8 cellular contexts compared by ENCODE assay signal in genomic region chr16:17729820-17730219, GRCh38.
"Had no signal": no experiment of that assay in that cellular context is flagged by ENCODE, and none has a peak within 500 bp of the region (broad histone marks: within the 10 kb centered on the region; RNA-seq: fewer than 3 reads in every experiment).

No MANE protein-coding gene starts in this region.

- H3K27ac ChIP-seq: HL-60 had no signal

- H3K4me2 ChIP-seq: GM23338 had no signal

- DNase-seq: H7, HFFc6, IMR-90, KG1 had no signal

- H3K4me1 ChIP-seq: HAP-1 had no signal

- H3K36me3 ChIP-seq: HAP-1 had no signal

- FAIRE-seq: K562 had no signal

- H3K4me3 ChIP-seq: GM23338, HAP-1, K562 had no signal

- H2AFZ ChIP-seq: GM23338 had no signal

- H3K9me3 ChIP-seq: HAP-1 had no signal
